9 cellular contexts compared by ENCODE assay signal in genomic region chr3:98536456-98537017, GRCh38. TPM values are rescaled to one million over a fixed set of nuclear protein-coding genes. Genes with fewer than 3 reads are reported as not detected.
A peak's percentile ranks its signal among the peaks of the same experiment; 100 is the strongest.
DNase-seq lines count a peak whose midpoint lies in the region; ATAC-seq and TF ChIP-seq lines count a peak whose summit lies in the region.
"Had no signal": no experiment of that assay in that cellular context is flagged by ENCODE, and none has a peak within 500 bp of the region (broad histone marks: within the 10 kb centered on the region; RNA-seq: fewer than 3 reads in every experiment).

No MANE protein-coding gene starts in this region.

- no peaks in the 10 kb centered on the region for H3K27me3 ChIP-seq in muscle layer of duodenum (ENCODE audit: low read depth, low read length)

- H3K4me3 Mint-ChIP-seq in WTC11 = no peak overlapping the region

- no peaks in the 10 kb centered on the region for H3K9me3 ChIP-seq in muscle layer of duodenum (ENCODE audit: control insufficient read depth in 1 of 2, low read length in 2 of 2)

- peaks cover under 1% of the 10 kb centered on the region; the same call in 1 of the 2 replicates for H3K9me3 Mint-ChIP-seq in WTC11

- H3K36me3 Mint-ChIP-seq in WTC11 = no peaks in the 10 kb centered on the region

- POLR2A ChIA-PET in WTC11 (lab: Charles Lee) = no interaction called here

- CTCF ChIA-PET in WTC11 (lab: Charles Lee) = no interaction called here

- H3K4me1 Mint-ChIP-seq in WTC11 = peaks cover 3% of the 10 kb centered on the region; the same call in 1 of the 2 replicates

- no peaks in the 10 kb centered on the region for H3K27me3 Mint-ChIP-seq in WTC11 (ENCODE audit: low read depth)

- peak overlapping the region; percentile 1 for H3K27ac ChIP-seq in muscle layer of duodenum (ENCODE audit: low read length)

- no peaks in the 10 kb centered on the region for H3K36me3 ChIP-seq in muscle layer of duodenum (ENCODE audit: control insufficient read depth in 1 of 2, insufficient read depth in 2 of 2, low read length in 2 of 2)

- H3K27ac Mint-ChIP-seq in WTC11 = no peak overlapping the region

- H3K4me3 ChIP-seq in muscle layer of duodenum (ENCODE audit: low read depth in 1 of 2, low read length in 2 of 2) = no peak overlapping the region

- ATAC-seq in GM18868 (IDR thresholded peaks at IDR 0.05; ENCODE audit: unreplicated experiment) (peak; percentile 81), GM21619 (IDR thresholded peaks at IDR 0.05; ENCODE audit: unreplicated experiment) (peak; percentile 74), HG03460 (IDR thresholded peaks at IDR 0.05; ENCODE audit: unreplicated experiment) (peak; percentile 73), WTC11 (no peak)

- DNase-seq in DMS153 (lab: John Stamatoyannopoulos, UW) (no peak), WTC11 (ENCODE audit: low spot score) (no peak), CD1c-positive myeloid dendritic cell (ENCODE audit: extremely low spot score) (no peak)
- DNase-seq: foreskin melanocyte; stimulated activated naive CD4-positive, alpha-beta T cell treated with Interleukin-2 at 50 U/mL for 16 hours had no signal

- no peak for TF ChIP-seq CTCF in WTC11 (IDR thresholded peaks at IDR 0.05)

- H3K4me1 ChIP-seq in muscle layer of duodenum (ENCODE audit: control insufficient read depth in 1 of 2, insufficient read depth in 2 of 2, low read length in 2 of 2) = no peaks in the 10 kb centered on the region

TF ChIP-seq in WTC11, 78 proteins besides CTCF, POLR2A, EP300 and RAD21:
- TF ChIP-seq GRHL2 (CRISPR knock-in tag; IDR thresholded peaks at IDR 0.05; ENCODE audit: insufficient replicate concordance, severe bottlenecking) (no peak), ZNF671 (CRISPR knock-in tag; IDR thresholded peaks at IDR 0.05) (no peak), JAZF1 (CRISPR knock-in tag; IDR thresholded peaks at IDR 0.05) (no peak), RELA (CRISPR knock-in tag; IDR thresholded peaks at IDR 0.05; ENCODE audit: borderline replicate concordance) (no peak), NFYB (CRISPR knock-in tag; conservative IDR thresholded peaks at IDR 0.05; ENCODE audit: low read depth) (no peak), SOX15 (CRISPR knock-in tag; IDR thresholded peaks at IDR 0.05) (no peak), CREB1 (CRISPR knock-in tag; IDR thresholded peaks at IDR 0.05) (no peak), OVOL2 (CRISPR knock-in tag; IDR thresholded peaks at IDR 0.05; ENCODE audit: borderline replicate concordance) (no peak), ZSCAN18 (CRISPR knock-in tag; IDR thresholded peaks at IDR 0.05) (no peak), ZBTB21 (CRISPR knock-in tag; IDR thresholded peaks at IDR 0.05; ENCODE audit: borderline replicate concordance) (no peak), ZMAT4 (CRISPR knock-in tag; IDR thresholded peaks at IDR 0.05) (no peak), ATF2 (CRISPR knock-in tag; IDR thresholded peaks at IDR 0.05; ENCODE audit: borderline replicate concordance, low read depth) (no peak), ZNF532 (CRISPR knock-in tag; IDR thresholded peaks at IDR 0.05; ENCODE audit: borderline replicate concordance) (no peak)

RNA-seq across cellular contexts. Expression of gene GPR15, which starts 4.8 kb away (rescaled TPM):
- total RNA-seq in WTC11 (2021) = 0.14 TPM in 1 of 3 replicates, not detected in the others

RNA-seq across cellular contexts. Expression of gene CLDND1, which starts 13.8 kb away (rescaled TPM):
- total RNA-seq in WTC11 (2021) = 74.8 to 80.6 TPM (median 78.5 TPM) in 3 replicates

RNA-seq across cellular contexts. Expression of gene OR5K2, which starts 39.1 kb away (rescaled TPM):
- not detected in 3 replicates for total RNA-seq in WTC11 (2021)

RNA-seq across cellular contexts. Expression of gene CPOX, which starts 56.9 kb away (rescaled TPM):
- total RNA-seq in WTC11 (2021) = 31.5 to 33.4 TPM (median 33.1 TPM) in 3 replicates
